9 cellular contexts compared by ENCODE assay signal in the genomic region with DNA sequence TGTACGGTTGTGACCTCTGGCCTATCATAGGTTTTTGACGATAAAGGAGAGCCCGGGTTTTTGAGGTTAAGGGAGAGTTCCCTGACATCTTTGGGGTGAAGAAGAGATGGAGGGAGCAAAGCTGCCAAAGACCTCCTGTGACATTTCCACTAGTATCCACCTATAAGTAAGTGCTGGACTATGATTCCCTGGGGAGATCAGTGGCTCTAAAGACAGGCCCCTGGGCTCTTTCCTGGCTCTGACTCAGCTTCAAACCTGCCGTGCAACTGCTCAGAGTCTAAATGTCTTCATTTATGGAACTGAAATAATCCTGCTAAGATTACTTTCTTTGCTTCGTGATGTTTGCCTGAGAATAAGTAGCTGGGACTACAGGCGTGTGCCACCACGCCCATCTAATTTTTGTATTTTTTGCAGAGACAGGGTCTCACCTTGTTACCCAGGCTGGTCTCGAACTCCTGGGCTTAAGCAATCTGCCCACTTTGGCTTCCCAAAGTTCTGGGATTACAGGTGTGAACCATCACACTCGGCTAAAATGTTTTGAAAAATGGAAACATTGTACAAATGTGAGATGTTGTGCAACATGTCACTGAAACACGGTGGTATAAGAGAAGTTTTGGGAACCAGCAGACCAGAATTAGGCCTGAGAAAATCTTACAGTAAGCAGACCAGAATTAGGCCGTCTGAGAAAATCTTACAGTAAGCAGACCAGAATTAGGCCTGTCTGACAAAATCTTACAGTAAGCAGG. TPM values are rescaled to one million over a fixed set of nuclear protein-coding genes. Genes with fewer than 3 reads are reported as not detected.
DNase-seq lines count a peak whose midpoint lies in the region; ATAC-seq and TF ChIP-seq lines count a peak whose summit lies in the region.
"Had no signal": no experiment of that assay in that cellular context is flagged by ENCODE, and none has a peak within 500 bp of the region (broad histone marks: within the 10 kb centered on the region; RNA-seq: fewer than 3 reads in every experiment).

No MANE protein-coding gene starts in this region.

- intact Hi-C loops in Right ventricle myocardium inferior (cut with DNase I) (loop anchor here (5.0 kb wide), 2 partner anchors 37 to 73 kb away; no protein-coding TSS in a partner anchor), tibial artery (cut with DNase I; ENCODE audit: low total_unique reads) (loop anchor here (5.0 kb wide), 2 partner anchors 62 to 78 kb away; a partner anchor contains a TSS), mammary epithelial cell (cut with micrococcal nuclease) (no loop called here)

- no peaks in the 10 kb centered on the region for H4K20me1 ChIP-seq in mammary epithelial cell (ENCODE audit: insufficient read depth, low read length)

- TF ChIP-seq CTCF in cardiac muscle cell (IDR thresholded peaks at IDR 0.05; ENCODE audit: low read depth, low read length), result no peak
- TF ChIP-seq CTCF in VCaP (conservative IDR thresholded peaks at IDR 0.05), result no peak
- TF ChIP-seq CTCF in tibial artery (IDR thresholded peaks at IDR 0.05), result no peak
- no peak for TF ChIP-seq CTCF in mammary epithelial cell (conservative IDR thresholded peaks at IDR 0.05 in 1 of 2, IDR thresholded peaks at IDR 0.05 in 1 of 2; ENCODE audit: extremely low read depth in 1 of 2, insufficient read depth in 1 of 2, low read depth in 1 of 2, low read length in 2 of 2)

- no peak for ATAC-seq in Right ventricle myocardium inferior

- peak in 1 of 2 donors; percentile 14 for DNase-seq in cardiac muscle cell (ENCODE audit: low read depth in 1 of 2, low spot score in 1 of 2)
- no peak for DNase-seq in Right ventricle myocardium inferior (ENCODE audit: missing footprints)
- no peak for DNase-seq in tibial artery
- no peak for DNase-seq in AG08395 (ENCODE audit: low spot score)
- DNase-seq in mammary epithelial cell, result no peak
- DNase-seq in midbrain (lab: John Stamatoyannopoulos, UW), result no peak
- DNase-seq: effector CD8-positive, alpha-beta T cell had no signal

- H3K4me1 ChIP-seq in cardiac muscle cell (ENCODE audit: low read depth) (peaks cover 34% of the 10 kb centered on the region), iPS-15b (ENCODE audit: control insufficient read depth, insufficient read depth, low read length) (peaks cover 5% of the 10 kb centered on the region), tibial artery (peaks cover 0 to 12% (median 5%) of the 10 kb centered on the region in 4 donors), mammary epithelial cell (ENCODE audit: insufficient read depth, low read length) (peaks cover 14% of the 10 kb centered on the region)

- H2AFZ ChIP-seq in mammary epithelial cell (ENCODE audit: low read depth, low read length), result no peak overlapping the region

- BruUV-seq in mammary epithelial cell (replicated peaks; lab: Mats Ljungman, UMichigan), result no TSS peak

- H3K9ac ChIP-seq in iPS-15b (ENCODE audit: low read depth, low read length) (no peak overlapping the region), mammary epithelial cell (ENCODE audit: insufficient read depth, low read length) (no peak overlapping the region)

- CTCF ChIA-PET in mammary epithelial cell (lab: Charles Lee; ENCODE audit: low non-redundant PET), result no interaction called here

- H3K36me3 ChIP-seq in cardiac muscle cell (no peaks in the 10 kb centered on the region), iPS-15b (ENCODE audit: control insufficient read depth, insufficient read depth, low read length) (no peaks in the 10 kb centered on the region), tibial artery (no peaks in the 10 kb centered on the region), mammary epithelial cell (ENCODE audit: insufficient read depth, low read length) (no peaks in the 10 kb centered on the region)

- in situ Hi-C loops in mammary epithelial cell (cut with MboI; ENCODE audit: low sequenced_read_pairs in 2 of 2), result no loop called here

- H3K4me3 ChIP-seq in cardiac muscle cell (no peak overlapping the region), iPS-15b (ENCODE audit: low read depth, low read length) (peak overlapping the region; percentile 95), tibial artery (no peak overlapping the region), mammary epithelial cell (replicated peaks in 1 of 3; ENCODE audit: insufficient read depth in 1 of 3, low read depth in 2 of 3, low read length in 3 of 3) (no peak overlapping the region)

- WGBS in mammary epithelial cell (ENCODE audit: low coverage, missing lambda C conversion rate), result 88% methylated on average over 11 of the region's 11 CpGs

- no peak overlapping the region for H3K4me2 ChIP-seq in mammary epithelial cell (ENCODE audit: insufficient read depth, low read depth, low read length)

- no peaks in the 10 kb centered on the region for H3K79me2 ChIP-seq in mammary epithelial cell (ENCODE audit: insufficient read depth, low read length)

- H3K9me3 ChIP-seq in cardiac muscle cell (ENCODE audit: low read depth) (no peaks in the 10 kb centered on the region), iPS-15b (ENCODE audit: control insufficient read depth, insufficient read depth, low read length) (no peaks in the 10 kb centered on the region), tibial artery (no peaks in the 10 kb centered on the region), mammary epithelial cell (replicated peaks; ENCODE audit: insufficient read depth, low read length) (no peaks in the 10 kb centered on the region)

- H3K27ac ChIP-seq in cardiac muscle cell, result peak overlapping the region; percentile 84
- H3K27ac ChIP-seq in VCaP, result peak overlapping the region; percentile 63; the same call in 1 of the 2 replicates
- peak overlapping the region; percentile 61 to 64 for H3K27ac ChIP-seq in tibial artery
- no peak overlapping the region for H3K27ac ChIP-seq in mammary epithelial cell (ENCODE audit: insufficient read depth, low read depth, low read length)

- H3K27me3 ChIP-seq in cardiac muscle cell (no peaks in the 10 kb centered on the region), iPS-15b (ENCODE audit: control insufficient read depth, insufficient read depth, low read length) (peaks cover 17% of the 10 kb centered on the region), tibial artery (no peaks in the 10 kb centered on the region), mammary epithelial cell (ENCODE audit: insufficient read depth, low read length) (no peaks in the 10 kb centered on the region)

- dilution Hi-C loops in mammary epithelial cell (cut with HindIII; ENCODE audit: low sequenced_read_pairs), result no loop called here

RNA-seq across cellular contexts. Expression of a gene that starts 1.2 kb away (rescaled TPM):
- 16.5 and 16.8 TPM in 2 replicates for total RNA-seq in cardiac muscle cell
- polyA plus RNA-seq in cardiac muscle cell, result 15.5 and 19.7 TPM in 2 replicates
- total RNA-seq in Right ventricle myocardium inferior, result 1.9 TPM
- total RNA-seq in mammary epithelial cell, result 1 to 10 TPM in 1 of 2 donors, under 1 TPM in 1; 0.17 to 3.4 TPM
- polyA plus RNA-seq in mammary epithelial cell, result 1.4 TPM
- 2.2 TPM for polyA minus RNA-seq in mammary epithelial cell

RNA-seq across cellular contexts. Expression of a gene that starts 59.4 kb away (rescaled TPM):
- 20.3 and 21.0 TPM in 2 replicates for total RNA-seq in cardiac muscle cell
- polyA plus RNA-seq in cardiac muscle cell, result 22.7 and 31.8 TPM in 2 replicates
- total RNA-seq in Right ventricle myocardium inferior, result 4.8 TPM
- 10 to 100 TPM; 16.3 to 17.6 TPM for total RNA-seq in mammary epithelial cell
- 10.5 TPM for polyA plus RNA-seq in mammary epithelial cell
- 13.2 TPM for polyA minus RNA-seq in mammary epithelial cell
